ENCODE assay signal across 28 cellular contexts in the genomic region with DNA sequence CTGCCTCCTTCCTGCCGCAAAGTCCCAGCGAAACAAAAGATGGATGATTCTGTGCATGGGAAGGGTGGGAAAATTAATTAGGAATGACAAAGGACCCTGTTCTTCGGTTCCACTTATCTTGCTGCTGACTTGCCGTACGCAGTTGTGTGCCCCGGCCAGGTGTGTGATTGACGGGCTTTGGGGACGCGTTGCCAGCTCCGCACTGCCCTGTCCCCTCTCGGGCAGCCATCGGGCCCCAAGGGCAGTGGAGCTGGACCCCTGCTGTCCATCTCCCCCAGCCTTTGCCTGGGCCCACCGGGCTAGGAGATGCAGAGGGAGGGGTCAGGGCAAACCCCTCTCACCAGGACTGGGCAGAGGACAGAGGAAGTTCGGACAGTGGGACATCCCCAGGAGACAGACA.
"Had no signal": no experiment of that assay in that cellular context is flagged by ENCODE, and none has a peak within 500 bp of the region (broad histone marks: within the 10 kb centered on the region; RNA-seq: fewer than 3 reads in every experiment).

No MANE protein-coding gene starts in this region.

- H3K4me1 ChIP-seq: stomach, suprapubic skin, thyroid gland, tibial artery, transverse colon, upper lobe of right lung, uterus, vagina had no signal

- H3K4me3 ChIP-seq: stomach, suprapubic skin, testis, thoracic aorta, thyroid gland, tibial artery, tibial nerve, transverse colon, upper lobe of left lung, upper lobe of right lung, uterus, vagina had no signal

- H3K9me3 Mint-ChIP-seq: stimulated activated effector memory CD8-positive, alpha-beta T cell treated with anti-CD3 and anti-CD28 coated beads, Interleukin-12 subunit alpha, Interleukin-12 subunit beta, amount 100 ng/mL, for 72 hours; stimulated activated memory B cell treated with anti-CD40 and anti-IgM and Interleukin-4, amounts not matched to agents 10 μg/mL and 1 μg/mL and 100 μg/mL, for 72 hours; stimulated activated naive B cell treated with anti-CD40 and anti-IgM and Interleukin-4, amounts not matched to agents 10 μg/mL and 1 μg/mL and 100 μg/mL, for 72 hours; stimulated activated naive CD8-positive, alpha-beta T cell treated with anti-CD3 and anti-CD28 coated beads, Interleukin-15, amount 100 ng/mL, for 72 hours; stimulated activated naive CD8-positive, alpha-beta T cell treated with anti-CD3 and anti-CD28 coated beads, Interleukin-15, Interleukin-2, amounts not matched to agents 100 ng/mL and 50 ng/mL, for 24 hours; type B pancreatic cell had no signal

- H3K27ac Mint-ChIP-seq: stimulated activated effector memory CD8-positive, alpha-beta T cell treated with anti-CD3 and anti-CD28 coated beads, Interleukin-12 subunit alpha, Interleukin-12 subunit beta, amount 100 ng/mL, for 72 hours; stimulated activated memory B cell treated with anti-CD40 and anti-IgM and Interleukin-4, amounts not matched to agents 10 μg/mL and 1 μg/mL and 100 μg/mL, for 72 hours; stimulated activated naive B cell treated with anti-CD40 and anti-IgM and Interleukin-4, amounts not matched to agents 10 μg/mL and 1 μg/mL and 100 μg/mL, for 72 hours; stimulated activated naive CD8-positive, alpha-beta T cell treated with anti-CD3 and anti-CD28 coated beads, Interleukin-15, amount 100 ng/mL, for 72 hours; stimulated activated naive CD8-positive, alpha-beta T cell treated with anti-CD3 and anti-CD28 coated beads, Interleukin-15, Interleukin-2, amounts not matched to agents 100 ng/mL and 50 ng/mL, for 24 hours; type B pancreatic cell had no signal

- DNase-seq: stimulated activated CD4-positive, alpha-beta T cell treated with anti-CD3 and anti-CD28 coated beads, Interleukin-2, amount 100 ng/mL, for 48 hours; stimulated activated CD4-positive, alpha-beta T cell treated with anti-CD3 and anti-CD28 coated beads, Interleukin-4, amount 100 ng/mL, for 1 hour; stimulated activated CD4-positive, alpha-beta T cell treated with anti-CD3 and anti-CD28 coated beads, Interleukin-4, amount 100 ng/mL, for 24 hours; stimulated activated CD4-positive, alpha-beta T cell treated with anti-CD3 and anti-CD28 coated beads, Interleukin-4, amount 100 ng/mL, for 4 hours; stimulated activated CD8-positive, alpha-beta memory T cell treated with anti-CD3 and anti-CD28 coated beads, Interleukin-4, amount 100 ng/mL, for 48 hours; stimulated activated naive B cell treated with anti-CD40 and anti-IgM and Interleukin-4, amounts not matched to agents 10 μg/mL and 1 μg/mL and 100 μg/mL, for 72 hours; stimulated activated naive CD4-positive, alpha-beta T cell; stimulated activated naive CD4-positive, alpha-beta T cell treated with Interleukin-2 at 50 U/mL for 16 hours; stimulated activated naive CD8-positive, alpha-beta T cell treated with anti-CD3 and anti-CD28 coated beads, Interleukin-15, amount 100 ng/mL, for 72 hours; stimulated activated naive CD8-positive, alpha-beta T cell treated with anti-CD3 and anti-CD28 coated beads, Interleukin-15, Interleukin-2, amounts not matched to agents 100 U/mL and 50 U/mL, for 24 hours; stomach; substantia nigra; testis; thyroid gland; tibial artery; transverse colon; trophoblast cell; upper lobe of right lung; uterus had no signal

- H3K4me3 Mint-ChIP-seq: stimulated activated effector memory CD8-positive, alpha-beta T cell treated with anti-CD3 and anti-CD28 coated beads, Interleukin-12 subunit alpha, Interleukin-12 subunit beta, amount 100 ng/mL, for 72 hours; stimulated activated memory B cell treated with anti-CD40 and anti-IgM and Interleukin-4, amounts not matched to agents 10 μg/mL and 1 μg/mL and 100 μg/mL, for 72 hours; stimulated activated naive B cell treated with anti-CD40 and anti-IgM and Interleukin-4, amounts not matched to agents 10 μg/mL and 1 μg/mL and 100 μg/mL, for 72 hours; stimulated activated naive CD8-positive, alpha-beta T cell treated with anti-CD3 and anti-CD28 coated beads, Interleukin-15, amount 100 ng/mL, for 72 hours; stimulated activated naive CD8-positive, alpha-beta T cell treated with anti-CD3 and anti-CD28 coated beads, Interleukin-15, Interleukin-2, amounts not matched to agents 100 ng/mL and 50 ng/mL, for 24 hours; type B pancreatic cell had no signal

- ATAC-seq: stimulated activated effector memory CD8-positive, alpha-beta T cell treated with anti-CD3 and anti-CD28 coated beads, Interleukin-12 subunit alpha, Interleukin-12 subunit beta, amount 100 ng/mL, for 72 hours; stimulated activated memory B cell treated with anti-CD40 and anti-IgM and Interleukin-4, amounts not matched to agents 10 μg/mL and 1 μg/mL and 100 μg/mL, for 72 hours; stimulated activated naive B cell treated with anti-CD40 and anti-IgM and Interleukin-4, amounts not matched to agents 10 μg/mL and 1 μg/mL and 100 μg/mL, for 72 hours; stimulated activated naive CD8-positive, alpha-beta T cell treated with anti-CD3 and anti-CD28 coated beads, Interleukin-15, amount 100 ng/mL, for 72 hours; stimulated activated naive CD8-positive, alpha-beta T cell treated with anti-CD3 and anti-CD28 coated beads, Interleukin-15, Interleukin-2, amounts not matched to agents 100 U/mL and 50 U/mL, for 24 hours; upper lobe of right lung had no signal

- H3K27ac ChIP-seq: stomach, suprapubic skin, testis, thoracic aorta, thyroid gland, tibial artery, tibial nerve, transverse colon, upper lobe of left lung, upper lobe of right lung, uterus, vagina had no signal

- H3K27me3 Mint-ChIP-seq: stimulated activated naive CD8-positive, alpha-beta T cell treated with anti-CD3 and anti-CD28 coated beads, Interleukin-15, amount 100 ng/mL, for 72 hours had no signal

- H3K36me3 Mint-ChIP-seq: stimulated activated effector memory CD8-positive, alpha-beta T cell treated with anti-CD3 and anti-CD28 coated beads, Interleukin-12 subunit alpha, Interleukin-12 subunit beta, amount 100 ng/mL, for 72 hours; stimulated activated memory B cell treated with anti-CD40 and anti-IgM and Interleukin-4, amounts not matched to agents 10 μg/mL and 1 μg/mL and 100 μg/mL, for 72 hours; stimulated activated naive B cell treated with anti-CD40 and anti-IgM and Interleukin-4, amounts not matched to agents 10 μg/mL and 1 μg/mL and 100 μg/mL, for 72 hours; type B pancreatic cell had no signal

- H3K36me3 ChIP-seq: stomach, suprapubic skin, thoracic aorta, thyroid gland, tibial artery, tibial nerve, transverse colon, upper lobe of left lung, upper lobe of right lung, uterus, vagina had no signal

- H3K9me3 ChIP-seq: stomach, suprapubic skin, testis, thoracic aorta, thyroid gland, tibial artery, tibial nerve, transverse colon, upper lobe of left lung, upper lobe of right lung, uterus, vagina had no signal
